15 cellular contexts compared by ENCODE assay signal in the genomic region with DNA sequence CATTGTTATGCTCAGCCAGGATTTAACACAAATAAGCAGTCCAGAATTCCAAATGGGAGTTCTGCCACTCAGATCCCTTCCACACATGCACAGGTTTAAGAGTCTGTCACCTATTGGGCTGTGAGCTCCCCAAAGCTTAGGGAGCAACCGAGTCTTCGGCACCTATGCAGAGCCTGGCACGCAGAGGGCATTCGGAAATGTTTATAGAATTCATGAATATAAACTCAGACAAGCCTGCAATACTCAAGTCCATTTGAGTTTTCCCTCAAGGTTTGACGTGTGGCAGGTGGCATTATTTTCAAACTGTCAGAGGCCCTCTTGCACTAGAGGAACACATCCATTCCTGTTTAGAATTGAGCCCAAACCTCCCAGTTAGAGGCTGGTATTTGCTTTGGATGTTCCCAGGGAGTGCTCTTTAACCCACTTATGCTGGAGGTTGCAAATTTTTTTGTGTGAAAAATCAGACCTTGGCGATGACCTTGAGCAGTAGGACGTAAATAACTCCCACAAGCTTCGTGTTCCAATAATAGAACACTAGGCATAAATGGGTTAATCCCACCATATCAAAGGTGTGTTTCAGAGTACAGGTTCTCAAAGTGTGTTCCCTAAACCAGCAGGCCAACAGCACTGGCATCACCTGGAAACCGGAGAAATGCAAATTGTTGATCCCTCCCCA. TPM values are rescaled to one million over a fixed set of nuclear protein-coding genes. Genes with fewer than 3 reads are reported as not detected.
A peak's percentile ranks its signal among the peaks of the same experiment; 100 is the strongest.
DNase-seq lines count a peak whose midpoint lies in the region; ATAC-seq, FAIRE-seq and TF ChIP-seq lines count a peak whose summit lies in the region.
"Had no signal": no experiment of that assay in that cellular context is flagged by ENCODE, and none has a peak within 500 bp of the region (broad histone marks: within the 10 kb centered on the region; RNA-seq: fewer than 3 reads in every experiment).

No MANE protein-coding gene starts in this region.

- H3K79me2 ChIP-seq in H9 (ENCODE audit: insufficient read depth, low read length) = no peaks in the 10 kb centered on the region

- TF ChIP-seq CTCF in H9 (conservative IDR thresholded peaks at IDR 0.05) (no peak), RWPE2 (IDR thresholded peaks at IDR 0.05; ENCODE audit: poor library complexity, severe bottlenecking) (no peak), endodermal cell (conservative IDR thresholded peaks at IDR 0.05) (no peak), testis (IDR thresholded peaks at IDR 0.05) (no peak)

- no peak overlapping the region for H2AFZ ChIP-seq in H9 (ENCODE audit: low read length)
- H2AFZ ChIP-seq: GM23338 had no signal

- no peak overlapping the region for H2BK120ac ChIP-seq in H9 (ENCODE audit: low read depth, low read length, poor library complexity, severe bottlenecking)

- H3K9me3 ChIP-seq in H9 (ENCODE audit: control insufficient read depth, low read depth, low read length) (no peaks in the 10 kb centered on the region), RWPE2 (ENCODE audit: severe bottlenecking) (no peaks in the 10 kb centered on the region), endodermal cell (ENCODE audit: control insufficient read depth, low read length) (no peaks in the 10 kb centered on the region), testis (no peaks in the 10 kb centered on the region)
- H3K9me3 ChIP-seq: Caco-2, HAP-1 had no signal

- no peaks in the 10 kb centered on the region for H3K79me1 ChIP-seq in H9 (ENCODE audit: insufficient read depth, low read depth, low read length, poor library complexity, severe bottlenecking)

- no peak overlapping the region for H3K4me3 Mint-ChIP-seq in H9
- H3K4me3 Mint-ChIP-seq in endodermal cell = no peak overlapping the region
- H3K4me3 Mint-ChIP-seq: CD4-positive, alpha-beta memory T cell; GM23338; HFFc6 had no signal

- H4K91ac ChIP-seq in H9 (ENCODE audit: insufficient read length, low read depth, low read length) = no peak overlapping the region

- H3K36me3 Mint-ChIP-seq in H9 (ENCODE audit: insufficient read depth in 1 of 3, low read depth in 3 of 3) (peaks cover 0 to 6% (median 0%) of the 10 kb centered on the region in 3 experiments; a peak in 2 of 7 replicates), endodermal cell (ENCODE audit: low read depth) (peaks cover 34% of the 10 kb centered on the region)

- no peak overlapping the region for H3K56ac ChIP-seq in H9 (ENCODE audit: insufficient read length, low read depth, low read length)

- H3K14ac ChIP-seq in H9 (ENCODE audit: insufficient read depth, low read length) = no peak overlapping the region

- H3K4me3 ChIP-seq in RWPE2 (ENCODE audit: severe bottlenecking) = no peak overlapping the region
- no peak overlapping the region for H3K4me3 ChIP-seq in endodermal cell (ENCODE audit: low read length)
- no peak overlapping the region for H3K4me3 ChIP-seq in testis
- H3K4me3 ChIP-seq: GM23338, HAP-1 had no signal

- H3K27ac Mint-ChIP-seq in H9 = peak overlapping the region in 2 of 3 experiments; percentile 51 to 59; a peak in 1 of 7 replicates
- peak overlapping the region; percentile 65 for H3K27ac Mint-ChIP-seq in endodermal cell
- H3K27ac Mint-ChIP-seq: GM23338, HFFc6 had no signal

- H4K20me1 ChIP-seq in H9 (ENCODE audit: control insufficient read depth, insufficient read depth, insufficient read length) = no peaks in the 10 kb centered on the region

- no peak for ATAC-seq in RWPE2 (ENCODE audit: low read depth)
- ATAC-seq in HG02610 (IDR thresholded peaks at IDR 0.05; ENCODE audit: unreplicated experiment) = no peak
- ATAC-seq: GM23338 had no signal

- H2AK5ac ChIP-seq in H9 (ENCODE audit: insufficient read length, low read length) = no peak overlapping the region

- no peak overlapping the region for H3K4ac ChIP-seq in H9 (ENCODE audit: low read depth, low read length)

- no peak for FAIRE-seq in GM12892 (lab: Jason Lieb, UNC)
- FAIRE-seq: G401.6 had no signal

- DNase-seq in H9 = no peak
- peak; percentile 55 for DNase-seq in RWPE2 (ENCODE audit: low spot score)
- no peak for DNase-seq in endodermal cell
- peak; percentile 10 for DNase-seq in testis
- DNase-seq in GM12892 (ENCODE audit: insufficient read length) = no peak
- DNase-seq: C1 segment of cervical spinal cord; CD4-positive, alpha-beta memory T cell; DMS153; DND-41; HFFc6 had no signal

- TF ChIP-seq POLR2A in testis (IDR thresholded peaks at IDR 0.05) (no peak), GM12892 (IDR thresholded peaks at IDR 0.05; ENCODE audit: low read depth, low read length) (no peak)

- no peak overlapping the region for H2BK15ac ChIP-seq in H9 (ENCODE audit: low read depth, low read length)

- H3K4me2 ChIP-seq in H9 (ENCODE audit: insufficient read depth, insufficient read length, low read length) = no peak overlapping the region
- H3K4me2 ChIP-seq: GM23338 had no signal

- H3K4me1 Mint-ChIP-seq in H9 (no peaks in the 10 kb centered on the region), endodermal cell (peaks cover 6% of the 10 kb centered on the region)
- H3K4me1 Mint-ChIP-seq: GM23338 had no signal

- H3K36me3 ChIP-seq in RWPE2 (ENCODE audit: low read depth) (peaks cover 35% of the 10 kb centered on the region), endodermal cell (ENCODE audit: control insufficient read depth, insufficient read depth, low read length) (peaks cover 24% of the 10 kb centered on the region), testis (ENCODE audit: low read depth, missing control alignments) (no peaks in the 10 kb centered on the region)
- H3K36me3 ChIP-seq: HAP-1 had no signal

- no peak overlapping the region for H2BK20ac ChIP-seq in H9 (ENCODE audit: low read depth, low read length, poor library complexity, severe bottlenecking)

- H3T11ph ChIP-seq in H9 (ENCODE audit: low read length) = no peak overlapping the region

- H3K9ac ChIP-seq in H9 (ENCODE audit: extremely low read depth, insufficient read length, low read length) = no peak overlapping the region
- H3K9ac ChIP-seq in endodermal cell (ENCODE audit: extremely low read depth, low read length, poor library complexity, severe bottlenecking) = no peak overlapping the region

- H3K23ac ChIP-seq in H9 (ENCODE audit: insufficient read length, low read depth, low read length) = no peak overlapping the region

- H3K9me3 Mint-ChIP-seq in H9 (no peaks in the 10 kb centered on the region), endodermal cell (no peaks in the 10 kb centered on the region)
- H3K9me3 Mint-ChIP-seq: CD4-positive, alpha-beta memory T cell; GM23338; HFFc6 had no signal

- H4K5ac ChIP-seq in H9 (ENCODE audit: insufficient read length, low read depth, low read length) = no peak overlapping the region

- H3K27me3 ChIP-seq in H9 (ENCODE audit: insufficient read depth, low read length) (no peaks in the 10 kb centered on the region), RWPE2 (ENCODE audit: insufficient read depth, poor library complexity, severe bottlenecking) (no peaks in the 10 kb centered on the region), endodermal cell (ENCODE audit: control insufficient read depth, insufficient read depth, low read length, poor library complexity, severe bottlenecking) (no peaks in the 10 kb centered on the region), testis (no peaks in the 10 kb centered on the region)

- H2BK5ac ChIP-seq in H9 (ENCODE audit: insufficient read length, low read length) = no peak overlapping the region

- H3K4me1 ChIP-seq in H9 (ENCODE audit: insufficient read depth, low read length) = no peaks in the 10 kb centered on the region
- peaks cover 4% of the 10 kb centered on the region for H3K4me1 ChIP-seq in RWPE2 (ENCODE audit: insufficient read depth, poor library complexity, severe bottlenecking)
- H3K4me1 ChIP-seq in endodermal cell (ENCODE audit: control insufficient read depth, insufficient read depth, low read length) = no peaks in the 10 kb centered on the region
- H3K4me1 ChIP-seq in testis = peaks cover 7% of the 10 kb centered on the region
- H3K4me1 ChIP-seq: HAP-1 had no signal

- H3K18ac ChIP-seq in H9 (ENCODE audit: insufficient read length, low read depth, low read length) = no peak overlapping the region

- no CpG with 5 or more reads among the region's 9 CpGs for WGBS in H9 (ENCODE audit: extremely low coverage, insufficient read length, low lambda C conversion rate)
- WGBS in endodermal cell (ENCODE audit: insufficient coverage in 1 of 2, insufficient read length in 1 of 2), 2 experiments = 95% methylated on average over 7 to 9 of the region's 9 CpGs
- WGBS in testis, 2 donors = 74 to 87% methylated on average over 9 of the region's 9 CpGs

- intact Hi-C loops in testis (cut with DNase I; ENCODE audit: low total_unique reads) = no loop called here

- H4K8ac ChIP-seq in H9 (replicated peaks; ENCODE audit: insufficient read length, low read depth, low read length) = no peak overlapping the region

- no peak overlapping the region for H2BK12ac ChIP-seq in H9 (ENCODE audit: insufficient read length, low read depth, low read length)

- H3K27ac ChIP-seq in H9 (ENCODE audit: insufficient read length, low read depth, low read length) = no peak overlapping the region
- no peak overlapping the region for H3K27ac ChIP-seq in RWPE2 (ENCODE audit: poor library complexity, severe bottlenecking)
- H3K27ac ChIP-seq in endodermal cell (ENCODE audit: low read depth, low read length) = no peak overlapping the region
- H3K27ac ChIP-seq in testis = no peak overlapping the region

- no peaks in the 10 kb centered on the region for H3K23me2 ChIP-seq in H9 (ENCODE audit: insufficient read length, low read depth, low read length, poor library complexity, severe bottlenecking)

- H3K27me3 Mint-ChIP-seq in H9 (ENCODE audit: low read depth) (no peaks in the 10 kb centered on the region), endodermal cell (ENCODE audit: insufficient read depth) (no peaks in the 10 kb centered on the region)
- H3K27me3 Mint-ChIP-seq: CD4-positive, alpha-beta memory T cell had no signal

RNA-seq across cellular contexts. Expression of gene MAP1LC3A, which starts 28.1 kb away (rescaled TPM):
- 24.3 and 25.9 TPM in 2 replicates for total RNA-seq in H9 (2021)
- total RNA-seq in endodermal cell = 10 to 100 TPM; 19.0 to 41.6 TPM
- 31.0 TPM for polyA plus RNA-seq in endodermal cell (2013, experiment 1 of 2)
- polyA plus RNA-seq in endodermal cell (2013, experiment 2 of 2) = 29.1 TPM
- 100 to 1,000 TPM in 1 of 2 donors, 10 to 100 TPM in 1; 100.0 to 104 TPM for total RNA-seq in testis
- 62.9 TPM for polyA plus RNA-seq in testis (ENCODE audit: insufficient read depth, low read depth, low replicate concordance)
- 1.3 TPM for polyA plus RNA-seq in GM12892 (2012; ENCODE audit: missing spikeins)

Comparison
In these comparisons a context has a peak if more than half of its experiments do, and no peak if none do; other contexts are left out.
1. DNase-seq: peak in RWPE2 (single experiment) and testis (single experiment); none in H9 (single experiment), endodermal cell (single experiment) and GM12892 (single experiment).